ENCODE assay signal across 8 cellular contexts in genomic region chr11:118691926-118692830, GRCh38. TPM values are rescaled to one million over a fixed set of nuclear protein-coding genes. Genes with fewer than 3 reads are reported as not detected.
DNase-seq lines count a peak whose midpoint lies in the region; ATAC-seq and TF ChIP-seq lines count a peak whose summit lies in the region.

No MANE protein-coding gene starts in this region.

- TF ChIP-seq POLR2A in adrenal gland (IDR thresholded peaks at IDR 0.05): no peak
- TF ChIP-seq POLR2A in stomach (IDR thresholded peaks at IDR 0.05): no peak

- no peak overlapping the region for H3K4me2 ChIP-seq in osteoblast (ENCODE audit: insufficient read depth, low read length)

- no peak overlapping the region for H3K4me3 ChIP-seq in GM12864 (ENCODE audit: low read depth, low read length)
- H3K4me3 ChIP-seq in RWPE2 (ENCODE audit: severe bottlenecking): no peak overlapping the region
- no peak overlapping the region for H3K4me3 ChIP-seq in osteoblast (ENCODE audit: insufficient read depth, low read length)
- H3K4me3 ChIP-seq in adrenal gland: no peak overlapping the region
- no peak overlapping the region for H3K4me3 ChIP-seq in stomach

- no peaks in the 10 kb centered on the region for H4K20me1 ChIP-seq in osteoblast (ENCODE audit: insufficient read depth, low read length)

- H3K36me3 ChIP-seq in RWPE2 (ENCODE audit: low read depth): no peaks in the 10 kb centered on the region
- H3K36me3 ChIP-seq in osteoblast (ENCODE audit: insufficient read depth, low read length): no peaks in the 10 kb centered on the region
- H3K36me3 ChIP-seq in adrenal gland (replicated peaks in 1 of 2): no peaks in the 10 kb centered on the region
- H3K36me3 ChIP-seq in stomach: no peaks in the 10 kb centered on the region

- no peak for TF ChIP-seq EP300 in stomach (IDR thresholded peaks at IDR 0.05)

- WGBS in adrenal gland, 4 donors: 65 to 83% (median 75%) methylated on average over 13 to 15 of the region's 15 CpGs
- 69 to 84% (median 75%) methylated on average over 13 to 15 of the region's 15 CpGs for WGBS in stomach, 5 donors

- no peaks in the 10 kb centered on the region for H3K79me2 ChIP-seq in osteoblast (ENCODE audit: insufficient read depth, low read length)

- peak; percentile 55 for DNase-seq in GM12864 (ENCODE audit: low read depth)
- peak; percentile 89 for DNase-seq in RWPE2 (ENCODE audit: low spot score)
- DNase-seq in activated naive CD8-positive, alpha-beta T cell treated with anti-CD3 and anti-CD28 coated beads, Interleukin-2, amount 50 U/mL, for 16 hours (ENCODE audit: low read depth, low spot score): peak; percentile 25
- DNase-seq in osteoblast (ENCODE audit: insufficient read length, low spot score, missing footprints): peak; percentile 87
- DNase-seq in adrenal gland: no peak
- DNase-seq in stomach: no peak
- DNase-seq in NCI-H1436 treated with DMSO at 0.1 percent for 48 hours (lab: John Stamatoyannopoulos, UW): no peak
- DNase-seq in NCI-H526 (lab: John Stamatoyannopoulos, UW): no peak

- no peaks in the 10 kb centered on the region for H3K27me3 ChIP-seq in RWPE2 (ENCODE audit: insufficient read depth, poor library complexity, severe bottlenecking)
- H3K27me3 ChIP-seq in osteoblast (ENCODE audit: insufficient read depth, low read length): no peaks in the 10 kb centered on the region
- H3K27me3 ChIP-seq in adrenal gland: no peaks in the 10 kb centered on the region
- no peaks in the 10 kb centered on the region for H3K27me3 ChIP-seq in stomach

- intact Hi-C loops in adrenal gland (cut with DNase I): no loop called here
- intact Hi-C loops in stomach (cut with DNase I; ENCODE audit: low total_unique reads): loop anchor here (5.0 to 10.0 kb wide), 2 partner anchors 103 to 265 kb away; partner anchors contain the start of genes DDX6 and UPK2

- peak; percentile 78 for ATAC-seq in RWPE2 (ENCODE audit: low read depth)

- TF ChIP-seq CTCF in GM12864 (IDR thresholded peaks at IDR 0.05; ENCODE audit: low read depth, low read length, missing control alignments) (no peak), RWPE2 (IDR thresholded peaks at IDR 0.05; ENCODE audit: poor library complexity, severe bottlenecking) (peak; percentile 11), osteoblast (IDR thresholded peaks at IDR 0.05; ENCODE audit: extremely low read depth, low read depth, low read length) (no peak), adrenal gland (IDR thresholded peaks at IDR 0.05) (no peak), stomach (IDR thresholded peaks at IDR 0.05) (no peak)

- H3K4me1 ChIP-seq in RWPE2 (ENCODE audit: insufficient read depth, poor library complexity, severe bottlenecking): peaks cover 17% of the 10 kb centered on the region
- peaks cover 11% of the 10 kb centered on the region for H3K4me1 ChIP-seq in osteoblast (ENCODE audit: insufficient read depth, low read length)
- peaks cover 10 to 12% of the 10 kb centered on the region in 2 donors for H3K4me1 ChIP-seq in adrenal gland (replicated peaks in 1 of 2)
- H3K4me1 ChIP-seq in stomach: peaks cover 6 to 33% (median 19%) of the 10 kb centered on the region in 4 donors

- H2AFZ ChIP-seq in osteoblast (ENCODE audit: low read length): peak overlapping the region; percentile 48

- no peaks in the 10 kb centered on the region for H3K9me3 ChIP-seq in RWPE2 (ENCODE audit: severe bottlenecking)
- no peaks in the 10 kb centered on the region for H3K9me3 ChIP-seq in osteoblast (ENCODE audit: low read depth, low read length)
- no peaks in the 10 kb centered on the region for H3K9me3 ChIP-seq in adrenal gland (replicated peaks in 1 of 3)
- H3K9me3 ChIP-seq in stomach: no peaks in the 10 kb centered on the region

- H3K27ac ChIP-seq in RWPE2 (ENCODE audit: poor library complexity, severe bottlenecking) (peak overlapping the region; percentile 85), osteoblast (ENCODE audit: low read depth, low read length) (no peak overlapping the region), adrenal gland (no peak overlapping the region), stomach (no peak overlapping the region)

RNA-seq across cellular contexts. Expression of gene TREH, which starts 12.7 kb away (rescaled TPM):
- total RNA-seq in osteoblast: not detected in 2 replicates
- not detected for total RNA-seq in adrenal gland
- 1 to 10 TPM in 2 of 3 donors, not detected in 1; 3.0 to 5.1 TPM for polyA plus RNA-seq in adrenal gland
- total RNA-seq in stomach: under 1 TPM in 1 of 5 donors, not detected in 4; 0.45 TPM
- 1 to 10 TPM in 2 of 3 donors, under 1 TPM in 1; 0.76 to 2.2 (median 1.4) TPM for polyA plus RNA-seq in stomach

Comparison
In these comparisons a context has a peak if more than half of its experiments do, and no peak if none do; other contexts are left out.
1. DNase-seq: peak in GM12864 (single experiment), RWPE2 (single experiment), activated naive CD8-positive, alpha-beta T cell treated with anti-CD3 and anti-CD28 coated beads, Interleukin-2, amount 50 U/mL, for 16 hours (single experiment) and osteoblast (single experiment); none in adrenal gland (0 of 7), stomach (single experiment), NCI-H1436 treated with DMSO at 0.1 percent for 48 hours (single experiment) and NCI-H526 (0 of 2).